In the genomic region with DNA sequence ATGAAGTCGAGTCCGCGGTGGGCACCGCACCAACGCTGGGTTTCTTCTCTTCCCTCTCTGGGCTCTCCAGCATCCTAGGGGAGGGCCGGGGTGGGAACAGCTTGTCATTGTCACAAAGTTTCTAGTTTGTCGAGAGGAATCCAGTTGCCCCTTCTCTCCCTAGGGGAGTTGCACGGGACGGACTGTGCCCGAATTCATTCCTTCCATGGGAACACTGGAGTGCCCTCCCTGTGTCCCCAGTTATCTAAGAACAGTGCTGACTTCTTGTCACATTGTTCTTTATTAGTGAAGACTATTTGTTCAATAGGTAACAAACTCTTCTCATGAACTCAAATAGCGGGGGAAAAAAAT, we compare ENCODE assay signal across 9 cellular contexts. TPM values are rescaled to one million over a fixed set of nuclear protein-coding genes. Genes with fewer than 3 reads are reported as not detected.
DNase-seq lines count a peak whose midpoint lies in the region; ATAC-seq and TF ChIP-seq lines count a peak whose summit lies in the region.
"Had no signal": no experiment of that assay in that cellular context is flagged by ENCODE, and none has a peak within 500 bp of the region (broad histone marks: within the 10 kb centered on the region; RNA-seq: fewer than 3 reads in every experiment).

No MANE protein-coding gene starts in this region.

- H3K36me3 ChIP-seq in left ventricle myocardium inferior (peaks cover 37% of the 10 kb centered on the region), sigmoid colon (peaks cover 0 to 36% (median 15%) of the 10 kb centered on the region in 4 donors)

- peak overlapping the region; percentile 96 for H3K27ac ChIP-seq in left ventricle myocardium inferior (replicated peaks)
- H3K27ac ChIP-seq in sigmoid colon, result peak overlapping the region; percentile 83 to 90 (median 88)

- H3K27ac Mint-ChIP-seq in activated CD4-positive, alpha-beta memory T cell treated with anti-CD3 and anti-CD28 coated beads, Interleukin-2, amount 10 ng/mL, durations not matched to agents 7 days and 5 days, result peak overlapping the region; percentile 53

- no peak for TF ChIP-seq POLR2A in sigmoid colon (IDR thresholded peaks at IDR 0.05)

- H3K4me3 Mint-ChIP-seq in activated CD4-positive, alpha-beta memory T cell treated with anti-CD3 and anti-CD28 coated beads, Interleukin-2, amount 10 ng/mL, durations not matched to agents 7 days and 5 days, result peak overlapping the region; percentile 77

- TF ChIP-seq CTCF in GM12864 (IDR thresholded peaks at IDR 0.05; ENCODE audit: low read depth, low read length, missing control alignments) (no peak), left ventricle myocardium inferior (IDR thresholded peaks at IDR 0.05; ENCODE audit: borderline replicate concordance) (no peak), sigmoid colon (IDR thresholded peaks at IDR 0.05) (no peak)

- CTCF ChIA-PET in activated CD4-positive, alpha-beta memory T cell treated with anti-CD3 and anti-CD28 coated beads, Interleukin-2, amount 10 ng/mL, durations not matched to agents 7 days and 5 days (lab: Charles Lee), result interaction anchor here (0.7 to 0.9 kb wide), 2 partner anchors 22 to 76 kb away, joined by 3 to 4 read pairs; no protein-coding TSS in a partner anchor

- no peak for TF ChIP-seq EP300 in sigmoid colon (IDR thresholded peaks at IDR 0.05)

- ATAC-seq in activated CD4-positive, CD25-positive, alpha-beta regulatory T cell treated with anti-CD3 and anti-CD28 coated beads, Interleukin-2, amount 50 U/mL, for 24 hours, result no peak

- 53 to 80% methylated on average over 11 of the region's 11 CpGs for WGBS in sigmoid colon, 2 donors

- H3K4me1 Mint-ChIP-seq in activated CD4-positive, alpha-beta memory T cell treated with anti-CD3 and anti-CD28 coated beads, Interleukin-2, amount 10 ng/mL, durations not matched to agents 7 days and 5 days, result peaks cover 49% of the 10 kb centered on the region

- H3K9me3 Mint-ChIP-seq in activated CD4-positive, alpha-beta memory T cell treated with anti-CD3 and anti-CD28 coated beads, Interleukin-2, amount 10 ng/mL, durations not matched to agents 7 days and 5 days, result no peaks in the 10 kb centered on the region

- H3K9me3 ChIP-seq in left ventricle myocardium inferior (replicated peaks) (no peaks in the 10 kb centered on the region), sigmoid colon (no peaks in the 10 kb centered on the region)

- intact Hi-C loops in left ventricle myocardium inferior (cut with micrococcal nuclease) (no loop called here), sigmoid colon (cut with DNase I) (no loop called here)

- POLR2A ChIA-PET in activated CD4-positive, alpha-beta memory T cell treated with anti-CD3 and anti-CD28 coated beads, Interleukin-2, amount 10 ng/mL, durations not matched to agents 7 days and 5 days (lab: Charles Lee), result interaction anchor here (0.7 to 2.3 kb wide), 12 partner anchors 8 to 532 kb away, joined by 3 to 8 read pairs (median 3); no protein-coding TSS in a partner anchor

- H3K4me3 ChIP-seq in GM12864 (ENCODE audit: low read depth, low read length) (peak overlapping the region; percentile 69), left ventricle myocardium inferior (peak overlapping the region; percentile 88), sigmoid colon (peak overlapping the region; percentile 61 to 95 (median 80))

- H3K4me1 ChIP-seq in left ventricle myocardium inferior, result peaks cover 49% of the 10 kb centered on the region
- peaks cover 0 to 28% (median 20%) of the 10 kb centered on the region in 4 donors for H3K4me1 ChIP-seq in sigmoid colon

- DNase-seq in GM12864 (ENCODE audit: low read depth), result no peak
- no peak for DNase-seq in activated CD4-positive, alpha-beta memory T cell treated with anti-CD3 and anti-CD28 coated beads, Interleukin-2, amount 10 ng/mL, durations not matched to agents 7 days and 5 days
- DNase-seq in left ventricle myocardium inferior, result no peak
- DNase-seq in sigmoid colon, result no peak
- no peak for DNase-seq in UCSD-AML1 (lab: John Stamatoyannopoulos, UW; ENCODE audit: unreplicated experiment)
- DNase-seq in effector CD8-positive, alpha-beta T cell (lab: John Stamatoyannopoulos, UW), result no peak
- no peak for DNase-seq in amygdala (lab: John Stamatoyannopoulos, UW)
- DNase-seq: NCI-H2081 treated with DMSO at 0.1 percent for 48 hours had no signal

- H3K27me3 ChIP-seq in left ventricle myocardium inferior (ENCODE audit: low read depth) (no peaks in the 10 kb centered on the region), sigmoid colon (no peaks in the 10 kb centered on the region)

- peaks cover 16% of the 10 kb centered on the region for H3K27me3 Mint-ChIP-seq in activated CD4-positive, alpha-beta memory T cell treated with anti-CD3 and anti-CD28 coated beads, Interleukin-2, amount 10 ng/mL, durations not matched to agents 7 days and 5 days

- peaks cover 40% of the 10 kb centered on the region for H3K36me3 Mint-ChIP-seq in activated CD4-positive, alpha-beta memory T cell treated with anti-CD3 and anti-CD28 coated beads, Interleukin-2, amount 10 ng/mL, durations not matched to agents 7 days and 5 days (ENCODE audit: low read depth)

RNA-seq across cellular contexts. Expression of a gene that starts 1.2 kb away (rescaled TPM):
- total RNA-seq in activated CD4-positive, alpha-beta memory T cell treated with anti-CD3 and anti-CD28 coated beads, Interleukin-2, amount 10 ng/mL, durations not matched to agents 7 days and 5 days, result 10 to 100 TPM; 45.7 to 49.0 TPM
- total RNA-seq in left ventricle myocardium inferior (84.4 TPM), sigmoid colon (10 to 100 TPM; 40.0 to 45.9 (median 43.3) TPM)
- 10 to 100 TPM; 14.4 to 30.6 (median 15.0) TPM for polyA plus RNA-seq in sigmoid colon

RNA-seq across cellular contexts. Expression of a gene that starts 31.6 kb away (rescaled TPM):
- total RNA-seq in activated CD4-positive, alpha-beta memory T cell treated with anti-CD3 and anti-CD28 coated beads, Interleukin-2, amount 10 ng/mL, durations not matched to agents 7 days and 5 days, result 100 to 1,000 TPM; 676 to 689 TPM
- 13.3 TPM for total RNA-seq in left ventricle myocardium inferior
- 10 to 100 TPM; 34.6 to 48.6 (median 37.8) TPM for total RNA-seq in sigmoid colon
- polyA plus RNA-seq in sigmoid colon, result 100 to 1,000 TPM in 1 of 3 donors, 10 to 100 TPM in 2; 60.1 to 160 (median 96.6) TPM

RNA-seq across cellular contexts. Expression of a gene that starts 50.3 kb away (rescaled TPM):
- 10 to 100 TPM; 92.2 to 94.4 TPM for total RNA-seq in activated CD4-positive, alpha-beta memory T cell treated with anti-CD3 and anti-CD28 coated beads, Interleukin-2, amount 10 ng/mL, durations not matched to agents 7 days and 5 days
- 66.7 TPM for total RNA-seq in left ventricle myocardium inferior
- total RNA-seq in sigmoid colon, result 10 to 100 TPM; 43.9 to 64.3 (median 53.1) TPM
- 10 to 100 TPM; 17.1 to 36.7 (median 31.2) TPM for polyA plus RNA-seq in sigmoid colon

Comparison
In these comparisons a context has a peak if more than half of its experiments do, and no peak if none do; other contexts are left out.
1. RNA of a gene that starts 31.6 kb away (total RNA-seq): 676 to 689 TPM in activated CD4-positive, alpha-beta memory T cell treated with anti-CD3 and anti-CD28 coated beads, Interleukin-2, amount 10 ng/mL, durations not matched to agents 7 days and 5 days; 34.6 to 48.6 TPM in sigmoid colon and 13.3 TPM in left ventricle myocardium inferior (single experiment); every median in the first group is over 10 times any median in the second.
2. Peak in every context shown above with its lines, with median percentiles within 50 percentile points of each other: H3K4me3 ChIP-seq.